Comparison of ENCODE assay signal across 15 cellular contexts in the genomic region with DNA sequence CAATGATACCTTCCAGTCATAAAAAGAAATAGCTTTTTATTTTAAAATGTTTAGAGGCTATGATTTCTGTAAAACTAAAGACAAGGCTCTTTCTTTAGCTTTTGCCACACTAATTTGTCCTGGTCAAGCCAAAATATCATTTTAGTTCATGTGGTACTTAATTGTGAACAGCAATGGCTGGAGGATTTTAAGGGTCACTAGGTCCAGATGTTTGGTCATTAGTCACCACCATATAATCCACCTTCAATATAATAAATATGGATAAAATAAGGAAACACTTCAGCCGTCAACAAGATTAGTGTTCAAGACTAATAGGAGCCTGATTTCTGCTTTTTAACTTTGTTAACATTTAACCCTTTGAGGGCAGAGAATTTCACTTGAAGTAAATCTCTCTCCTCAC. TPM values are rescaled to one million over a fixed set of nuclear protein-coding genes. Genes with fewer than 3 reads are reported as not detected.
A peak's percentile ranks its signal among the peaks of the same experiment; 100 is the strongest.
DNase-seq lines count a peak whose midpoint lies in the region; ATAC-seq and TF ChIP-seq lines count a peak whose summit lies in the region.
"Had no signal": no experiment of that assay in that cellular context is flagged by ENCODE, and none has a peak within 500 bp of the region (broad histone marks: within the 10 kb centered on the region; RNA-seq: fewer than 3 reads in every experiment).

No MANE protein-coding gene starts in this region.

- no peaks in the 10 kb centered on the region for H3K27me3 Mint-ChIP-seq in activated T-cell treated with anti-CD3 and anti-CD28 coated beads, Interleukin-2, amount 50 U/mL, for 72 hours (ENCODE audit: low read depth)

- H3K4me3 ChIP-seq in OCI-LY1 (ENCODE audit: low read depth, low read length, poor library complexity, severe bottlenecking) (no peak overlapping the region), astrocyte of the cerebellum (ENCODE audit: low read depth, low read length) (no peak overlapping the region), foreskin fibroblast (ENCODE audit: low read depth in 1 of 2, low read length in 2 of 2) (no peak overlapping the region), lower leg skin (ENCODE audit: low read depth, poor library complexity, severe bottlenecking) (no peak overlapping the region)
- H3K4me3 ChIP-seq: A549, HAP-1 had no signal

- H3K79me2 ChIP-seq in OCI-LY1 (ENCODE audit: insufficient read depth, low read length): no peaks in the 10 kb centered on the region

- H3K4me1 Mint-ChIP-seq in activated T-cell treated with anti-CD3 and anti-CD28 coated beads, Interleukin-2, amount 50 U/mL, for 72 hours (ENCODE audit: low read depth): no peaks in the 10 kb centered on the region
- H3K4me1 Mint-ChIP-seq: CD14-positive monocyte had no signal

- ATAC-seq in activated T-cell treated with anti-CD3 and anti-CD28 coated beads, Interleukin-2, amount 50 U/mL, for 72 hours (replicated peaks in 1 of 2): no peak
- ATAC-seq: A549; CD8-positive, alpha-beta T cell had no signal

- H3K36me3 Mint-ChIP-seq in activated T-cell treated with anti-CD3 and anti-CD28 coated beads, Interleukin-2, amount 50 U/mL, for 72 hours (ENCODE audit: insufficient read depth in 2 of 2): no peaks in the 10 kb centered on the region
- H3K36me3 Mint-ChIP-seq: CD14-positive monocyte; CD8-positive, alpha-beta T cell had no signal

- no peaks in the 10 kb centered on the region for H3K36me3 ChIP-seq in OCI-LY1 (ENCODE audit: insufficient read depth, low read length)
- H3K36me3 ChIP-seq: HAP-1 had no signal

- TF ChIP-seq CTCF in OCI-LY1 (IDR thresholded peaks at IDR 0.05; ENCODE audit: low read length) (no peak), astrocyte of the cerebellum (IDR thresholded peaks at IDR 0.05; ENCODE audit: low read depth, low read length, missing control alignments) (no peak), foreskin fibroblast (IDR thresholded peaks at IDR 0.05; ENCODE audit: low read depth, low read length) (no peak), lower leg skin (IDR thresholded peaks at IDR 0.05) (no peak)

- no peak overlapping the region for H3K4me2 ChIP-seq in OCI-LY1 (ENCODE audit: low read length)
- H3K4me2 ChIP-seq: A549 had no signal

- 0 out of 2 replicates have a peak overlapping the region, but pooled peaks have one; percentile 24 for H2AFZ ChIP-seq in OCI-LY1 (ENCODE audit: low read length)

- in situ Hi-C loops in astrocyte of the cerebellum (cut with HindIII; ENCODE audit: low sequenced_read_pairs): no loop called here

- intact Hi-C loops in lower leg skin (cut with DNase I; ENCODE audit: low total_unique reads): no loop called here

- H3K4me1 ChIP-seq in OCI-LY1 (ENCODE audit: insufficient read depth, low read length, severe bottlenecking): peaks cover 16% of the 10 kb centered on the region
- H3K4me1 ChIP-seq: A549, HAP-1 had no signal

- no peaks in the 10 kb centered on the region for H3K9me3 ChIP-seq in OCI-LY1 (ENCODE audit: low read length)
- H3K9me3 ChIP-seq: A549, HAP-1 had no signal

- H3K4me3 Mint-ChIP-seq in activated T-cell treated with anti-CD3 and anti-CD28 coated beads, Interleukin-2, amount 50 U/mL, for 72 hours: no peak overlapping the region
- H3K4me3 Mint-ChIP-seq: CD14-positive monocyte; CD8-positive, alpha-beta T cell; HFFc6 had no signal

- no peak overlapping the region for H3K27ac ChIP-seq in OCI-LY1 (ENCODE audit: low read depth, low read length, poor library complexity, severe bottlenecking)
- H3K27ac ChIP-seq: A549, HL-60 had no signal

- H3F3A ChIP-seq in OCI-LY1 (ENCODE audit: insufficient read depth, low read length): 0 out of 2 replicates have a peak, but pooled peaks cover 3% of the 10 kb centered on the region

- no peaks in the 10 kb centered on the region for H3K9me3 Mint-ChIP-seq in activated T-cell treated with anti-CD3 and anti-CD28 coated beads, Interleukin-2, amount 50 U/mL, for 72 hours
- H3K9me3 Mint-ChIP-seq: HFFc6 had no signal

- H3K9me2 ChIP-seq in OCI-LY1 (ENCODE audit: low read depth, low read length): no peaks in the 10 kb centered on the region

- H3K9ac ChIP-seq in OCI-LY1 (ENCODE audit: low read length): no peak overlapping the region

- H3K27me3 ChIP-seq in OCI-LY1 (ENCODE audit: insufficient read depth, low read length): no peaks in the 10 kb centered on the region

- H4K20me1 ChIP-seq in OCI-LY1 (ENCODE audit: insufficient read depth, low read length): no peaks in the 10 kb centered on the region

- DNase-seq in astrocyte of the cerebellum (ENCODE audit: low read depth) (peak; percentile 8), foreskin fibroblast (peak; percentile 21 to 64), lower leg skin (ENCODE audit: low spot score in 2 of 2) (no peak), DMS53 treated with DMSO at 0.1 percent for 48 hours (lab: John Stamatoyannopoulos, UW; ENCODE audit: unreplicated experiment) (no peak)
- no peak for DNase-seq in activated T-cell treated with anti-CD3 and anti-CD28 coated beads, Interleukin-2, amount 50 U/mL, for 72 hours
- DNase-seq: CD8-positive, alpha-beta T cell; COR-L47; DMS153; GF-D8; HFFc6 had no signal

- no peak overlapping the region for H3K27ac Mint-ChIP-seq in activated T-cell treated with anti-CD3 and anti-CD28 coated beads, Interleukin-2, amount 50 U/mL, for 72 hours
- H3K27ac Mint-ChIP-seq: CD14-positive monocyte; CD8-positive, alpha-beta T cell; HFFc6 had no signal

- no peak for TF ChIP-seq POLR2A in lower leg skin (IDR thresholded peaks at IDR 0.05)

- WGBS in lower leg skin, 2 donors: 29 to 39% methylated on average over 1 of the region's 1 CpG

RNA-seq across cellular contexts. Expression of gene HGF, which starts 50.0 kb away (rescaled TPM):
- 1 to 10 TPM in 3 of 4 donors, under 1 TPM in 1; 0.91 to 1.5 (median 1.3) TPM for total RNA-seq in lower leg skin
- total RNA-seq in activated T-cell treated with anti-CD3 and anti-CD28 coated beads, Interleukin-2, amount 50 U/mL, for 72 hours: not detected
- total RNA-seq: CD8-positive, alpha-beta T cell had no signal

Comparison
In these comparisons a context has a peak if more than half of its experiments do, and no peak if none do; other contexts are left out.
1. DNase-seq: peak in astrocyte of the cerebellum (single experiment) and foreskin fibroblast (2 of 2); none in lower leg skin (0 of 2), activated T-cell treated with anti-CD3 and anti-CD28 coated beads, Interleukin-2, amount 50 U/mL, for 72 hours (0 of 2) and DMS53 treated with DMSO at 0.1 percent for 48 hours (single experiment).